Comparison of ENCODE assay signal across 1 cellular context in the genomic region with DNA sequence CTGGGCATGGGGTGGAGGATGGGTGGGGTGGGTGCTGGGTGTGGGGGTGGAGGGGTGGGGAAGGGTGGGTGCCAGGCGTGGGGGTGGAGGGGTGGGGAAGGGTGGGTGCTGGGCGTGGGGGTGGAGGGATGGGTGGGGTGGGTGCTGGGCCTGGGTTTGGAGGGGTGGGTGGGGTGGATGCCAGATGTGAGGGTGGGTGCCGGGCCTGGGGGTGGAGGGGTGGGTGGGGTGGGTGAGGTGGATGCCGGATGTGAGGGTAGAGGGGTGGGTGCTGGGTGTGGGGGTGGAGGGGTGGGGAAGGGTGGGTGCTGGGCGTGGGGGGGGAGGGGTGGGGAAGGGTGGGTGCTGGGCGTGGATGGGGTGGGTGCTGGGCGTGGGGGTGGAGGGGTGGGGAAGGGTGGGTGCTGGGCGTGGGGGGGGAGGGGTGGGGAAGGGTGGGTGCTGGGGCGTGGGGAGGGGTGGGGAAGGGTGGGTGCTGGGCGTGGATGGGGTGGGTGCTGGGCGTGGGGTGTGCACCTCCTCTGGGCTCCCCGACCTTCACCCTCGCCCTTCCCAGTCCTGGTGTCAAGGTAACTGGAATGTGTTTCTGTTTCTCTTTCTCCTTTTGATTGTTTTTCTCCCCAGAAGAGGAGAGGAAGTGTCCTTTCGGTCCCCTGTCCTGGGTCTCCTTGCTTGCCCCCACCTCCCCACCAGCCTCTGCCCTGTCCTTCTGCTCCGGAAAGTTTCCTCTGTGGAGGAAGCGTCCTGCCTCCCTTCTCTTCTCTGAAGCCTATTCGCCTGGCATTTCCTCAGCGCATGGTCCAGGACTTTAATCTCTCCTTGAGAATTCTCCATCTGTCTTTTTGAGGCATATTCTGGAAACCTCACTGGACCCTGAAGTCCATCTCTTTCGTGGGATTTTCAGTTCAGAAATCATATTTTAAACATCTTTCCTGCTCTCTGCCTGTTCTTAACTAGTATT.
TF ChIP-seq lines count a peak whose summit lies in the region.

No MANE protein-coding gene starts in this region.

TF ChIP-seq in HEK293, 187 proteins besides CTCF, POLR2A, EP300 and RAD21:
- TF ChIP-seq ZNF660 (tag by site-specific recombination; IDR thresholded peaks at IDR 0.05) (no peak), ZNF366 (tag by site-specific recombination; conservative IDR thresholded peaks at IDR 0.05) (no peak), ZNF19 (tag by site-specific recombination; IDR thresholded peaks at IDR 0.05; ENCODE audit: low read depth) (no peak), KLF1 (tag by site-specific recombination; IDR thresholded peaks at IDR 0.05) (peak; percentile 32; the same call in 1 of the 2 replicates), YY2 (tag by site-specific recombination; IDR thresholded peaks at IDR 0.05) (no peak), HOXA7 (CRISPR knock-in tag; IDR thresholded peaks at IDR 0.05; ENCODE audit: borderline replicate concordance) (no peak), ZNF146 (tag by site-specific recombination; IDR thresholded peaks at IDR 0.05) (no peak), ZNF112 (tag by site-specific recombination; IDR thresholded peaks at IDR 0.05) (no peak), SCRT1 (tag by site-specific recombination; IDR thresholded peaks at IDR 0.05; ENCODE audit: borderline replicate concordance) (no peak), ZNF549 (tag by site-specific recombination; IDR thresholded peaks at IDR 0.05) (no peak), PRDM6 (tag by site-specific recombination; IDR thresholded peaks at IDR 0.05) (no peak), KLF10 (tag by site-specific recombination; IDR thresholded peaks at IDR 0.05) (no peak), KLF7 (tag by site-specific recombination; IDR thresholded peaks at IDR 0.05; ENCODE audit: borderline replicate concordance) (no peak), KLF17 (tag by site-specific recombination; IDR thresholded peaks at IDR 0.05) (peak; percentile 42; the same call in 1 of the 2 replicates)
- TF ChIP-seq, protein P1, sequence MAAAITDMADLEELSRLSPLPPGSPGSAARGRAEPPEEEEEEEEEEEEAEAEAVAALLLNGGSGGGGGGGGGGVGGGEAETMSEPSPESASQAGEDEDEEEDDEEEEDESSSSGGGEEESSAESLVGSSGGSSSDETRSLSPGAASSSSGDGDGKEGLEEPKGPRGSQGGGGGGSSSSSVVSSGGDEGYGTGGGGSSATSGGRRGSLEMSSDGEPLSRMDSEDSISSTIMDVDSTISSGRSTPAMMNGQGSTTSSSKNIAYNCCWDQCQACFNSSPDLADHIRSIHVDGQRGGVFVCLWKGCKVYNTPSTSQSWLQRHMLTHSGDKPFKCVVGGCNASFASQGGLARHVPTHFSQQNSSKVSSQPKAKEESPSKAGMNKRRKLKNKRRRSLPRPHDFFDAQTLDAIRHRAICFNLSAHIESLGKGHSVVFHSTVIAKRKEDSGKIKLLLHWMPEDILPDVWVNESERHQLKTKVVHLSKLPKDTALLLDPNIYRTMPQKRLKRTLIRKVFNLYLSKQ (tag by site-specific recombination; IDR thresholded peaks at IDR 0.05; ENCODE audit: borderline replicate concordance): no peak
TF ChIP-seq in HEK293: peak in this region for 2.
